Comparison of ENCODE assay signal across 12 cellular contexts in genomic region chr11:80320765-80321164, GRCh38.
DNase-seq lines count a peak whose midpoint lies in the region; ATAC-seq and TF ChIP-seq lines count a peak whose summit lies in the region.
"Had no signal": no experiment of that assay in that cellular context is flagged by ENCODE, and none has a peak within 500 bp of the region (broad histone marks: within the 10 kb centered on the region; RNA-seq: fewer than 3 reads in every experiment).

No MANE protein-coding gene starts in this region.

- peaks cover 6% of the 10 kb centered on the region; the same call in 1 of the 2 replicates for H3K27me3 ChIP-seq in GM23338 (ENCODE audit: insufficient read depth)
- H3K27me3 ChIP-seq in endodermal cell (ENCODE audit: control insufficient read depth, insufficient read depth, low read length, poor library complexity, severe bottlenecking) = no peaks in the 10 kb centered on the region
- H3K27me3 ChIP-seq: esophagus squamous epithelium had no signal

- H3K9me2 ChIP-seq in GM23338 (ENCODE audit: insufficient read depth) = 0 out of 2 replicates have a peak, but pooled peaks cover 7% of the 10 kb centered on the region

- no peaks in the 10 kb centered on the region; the same call in 1 of the 2 replicates for H3K36me3 ChIP-seq in GM23338 (ENCODE audit: insufficient read depth)
- no peaks in the 10 kb centered on the region for H3K36me3 ChIP-seq in endodermal cell (ENCODE audit: control insufficient read depth, insufficient read depth, low read length)
- H3K36me3 ChIP-seq: esophagus squamous epithelium had no signal

- H4K20me1 ChIP-seq in GM23338 (replicated peaks; ENCODE audit: insufficient read depth) = no peaks in the 10 kb centered on the region

- H3F3A ChIP-seq in GM23338 (replicated peaks; ENCODE audit: low read depth) = no peaks in the 10 kb centered on the region

- H3K9me3 Mint-ChIP-seq in GM23338 (peaks cover 16% of the 10 kb centered on the region), endodermal cell (peaks cover 1% of the 10 kb centered on the region)
- H3K9me3 Mint-ChIP-seq: brain had no signal

- no peaks in the 10 kb centered on the region for H3K79me2 ChIP-seq in GM23338 (replicated peaks; ENCODE audit: insufficient read depth)

- in situ Hi-C loops in ACHN (cut with HindIII; ENCODE audit: low pct_ligation_motif_present, low pct_unique_long_range_greater_than_20kb, low sequenced_read_pairs) = no loop called here

- H3K9ac ChIP-seq in endodermal cell (ENCODE audit: extremely low read depth, low read length, poor library complexity, severe bottlenecking) = no peak overlapping the region

- H3K4me1 ChIP-seq in GM23338 (ENCODE audit: insufficient read depth) (peaks cover 11% of the 10 kb centered on the region), endodermal cell (ENCODE audit: control insufficient read depth, insufficient read depth, low read length) (no peaks in the 10 kb centered on the region)

- H3K4me2 ChIP-seq in GM23338 = peak overlapping the region; percentile 61; the same call in 1 of the 2 replicates

- H3K27me3 Mint-ChIP-seq in GM23338 (ENCODE audit: insufficient read depth, low read depth, poor library complexity) (peaks cover 5% of the 10 kb centered on the region), endodermal cell (ENCODE audit: insufficient read depth) (no peaks in the 10 kb centered on the region)
- H3K27me3 Mint-ChIP-seq: brain had no signal

- no peak overlapping the region for H2AFZ ChIP-seq in GM23338

- no peak overlapping the region for H3K4me3 ChIP-seq in GM23338
- H3K4me3 ChIP-seq in endodermal cell (ENCODE audit: low read length) = no peak overlapping the region
- H3K4me3 ChIP-seq in coronary artery = no peak overlapping the region
- H3K4me3 ChIP-seq: esophagus squamous epithelium had no signal

- H3K27ac Mint-ChIP-seq in GM23338 (no peak overlapping the region), endodermal cell (no peak overlapping the region)
- H3K27ac Mint-ChIP-seq: brain had no signal

- DNase-seq in ACHN = peak; percentile 2
- DNase-seq in GM23338 (ENCODE audit: low spot score) = peak; percentile 52
- DNase-seq in NCI-H69 (lab: John Stamatoyannopoulos, UW) = peak; percentile 22
- DNase-seq in endodermal cell = peak; percentile 47
- no peak for DNase-seq in globus pallidus (ENCODE audit: low spot score)
- no peak for DNase-seq in coronary artery (ENCODE audit: low spot score)
- DNase-seq: esophagus squamous epithelium, left colon, NCI-H2081 had no signal

- H3K4me3 Mint-ChIP-seq in GM23338 (no peak overlapping the region; the same call in 2 of the 3 replicates), endodermal cell (no peak overlapping the region)
- H3K4me3 Mint-ChIP-seq: brain had no signal

- H3K36me3 Mint-ChIP-seq in GM23338 (ENCODE audit: low read depth) (peaks cover 21% of the 10 kb centered on the region), endodermal cell (ENCODE audit: low read depth) (no peaks in the 10 kb centered on the region)
- H3K36me3 Mint-ChIP-seq: brain had no signal

- H3K27ac ChIP-seq in GM23338 (ENCODE audit: low read depth) (peak overlapping the region; percentile 5; the same call in 1 of the 2 replicates), endodermal cell (ENCODE audit: low read depth, low read length) (no peak overlapping the region), coronary artery (no peak overlapping the region)
- H3K27ac ChIP-seq: esophagus squamous epithelium had no signal

- H3K4me1 Mint-ChIP-seq in GM23338 (peaks cover 19% of the 10 kb centered on the region), endodermal cell (peaks cover 25% of the 10 kb centered on the region)
- H3K4me1 Mint-ChIP-seq: brain had no signal

- no peaks in the 10 kb centered on the region for H3K9me3 ChIP-seq in endodermal cell (ENCODE audit: control insufficient read depth, low read length)
- H3K9me3 ChIP-seq: esophagus squamous epithelium had no signal

- peak; percentile 60 to 78 for TF ChIP-seq CTCF in GM23338 (conservative IDR thresholded peaks at IDR 0.05; ENCODE audit: low read depth in 2 of 2)
- peak; percentile 60 for TF ChIP-seq CTCF in endodermal cell (conservative IDR thresholded peaks at IDR 0.05)
- TF ChIP-seq CTCF in coronary artery (IDR thresholded peaks at IDR 0.05) = no peak

- whole genome bisulfite sequencing in endodermal cell (ENCODE audit: insufficient coverage in 1 of 2, insufficient read length in 1 of 2), 2 experiments = 93 to 95% methylated on average over 4 of the region's 4 CpGs

- ATAC-seq in GM23338 (peak; percentile 87), GM18520 (IDR thresholded peaks at IDR 0.05; ENCODE audit: unreplicated experiment) (no peak), HG02642 (IDR thresholded peaks at IDR 0.05; ENCODE audit: poor library complexity, unreplicated experiment) (no peak)
- ATAC-seq: left colon had no signal

TF ChIP-seq in GM23338, 12 proteins besides CTCF, POLR2A, EP300 and RAD21 (continues in another document):
- no peak for TF ChIP-seq STAT1 (IDR thresholded peaks at IDR 0.05; ENCODE audit: unreplicated experiment)
- TF ChIP-seq ZNF114 (CRISPR knock-in tag; IDR thresholded peaks at IDR 0.05) = no peak
- TF ChIP-seq EZH2 (IDR thresholded peaks at IDR 0.05; ENCODE audit: low read depth, unreplicated experiment) = no peak
- TF ChIP-seq REST (IDR thresholded peaks at IDR 0.05; ENCODE audit: unreplicated experiment) = no peak
- no peak for TF ChIP-seq CREB1 (CRISPR knock-in tag; IDR thresholded peaks at IDR 0.05; ENCODE audit: low read depth)
- TF ChIP-seq ZNF331 (CRISPR knock-in tag; IDR thresholded peaks at IDR 0.05; ENCODE audit: low read depth) = no peak
- no peak for TF ChIP-seq POLR2AphosphoS5 (IDR thresholded peaks at IDR 0.05; ENCODE audit: low read depth)
- no peak for TF ChIP-seq ETS1 (IDR thresholded peaks at IDR 0.05)
- TF ChIP-seq EZH2phosphoT487 (IDR thresholded peaks at IDR 0.05; ENCODE audit: unreplicated experiment) = no peak

Comparison
In these comparisons a context has a peak if more than half of its experiments do, and no peak if none do; other contexts are left out.
1. DNase-seq: peak in ACHN (single experiment), GM23338 (single experiment), NCI-H69 (single experiment) and endodermal cell (single experiment); none in globus pallidus (single experiment) and coronary artery (single experiment).